22 cellular contexts compared by ENCODE assay signal in genomic region chr13:102620512-102620911, GRCh38. TPM values are rescaled to one million over a fixed set of nuclear protein-coding genes. Genes with fewer than 3 reads are reported as not detected.
DNase-seq lines count a peak whose midpoint lies in the region; ATAC-seq lines count a peak whose summit lies in the region.
"Had no signal": no experiment of that assay in that cellular context is flagged by ENCODE, and none has a peak within 500 bp of the region (broad histone marks: within the 10 kb centered on the region; RNA-seq: fewer than 3 reads in every experiment).

No MANE protein-coding gene starts in this region.

- peaks cover 92% of the 10 kb centered on the region for H3K36me3 Mint-ChIP-seq in activated T-cell treated with anti-CD3 and anti-CD28 coated beads, Interleukin-2, amount 50 U/mL, for 24 hours (ENCODE audit: low read depth)
- H3K36me3 Mint-ChIP-seq in activated T-cell treated with anti-CD3 and anti-CD28 coated beads, Interleukin-2, amount 50 U/mL, for 4 hours (ENCODE audit: insufficient read depth), result peaks cover 29% of the 10 kb centered on the region

- ATAC-seq in activated T-cell treated with anti-CD3 and anti-CD28 coated beads, Interleukin-2, amount 50 U/mL, for 4 hours, result no peak
- ATAC-seq in HG03439 (IDR thresholded peaks at IDR 0.05; ENCODE audit: unreplicated experiment), result no peak
- ATAC-seq: activated CD4-positive, alpha-beta T cell treated with anti-CD3 and anti-CD28 coated beads for 36 hours; HCT116; right lobe of liver; stimulated activated naive CD8-positive, alpha-beta T cell treated with anti-CD3 and anti-CD28 coated beads, Interleukin-15, amount 100 ng/mL, for 72 hours had no signal

- H3K27ac Mint-ChIP-seq in activated T-cell treated with anti-CD3 and anti-CD28 coated beads, Interleukin-2, amount 50 U/mL, for 24 hours, result peak overlapping the region; percentile 18
- H3K27ac Mint-ChIP-seq: activated CD4-positive, alpha-beta T cell treated with anti-CD3 and anti-CD28 coated beads for 36 hours; activated naive CD8-positive, alpha-beta T cell treated with anti-CD3 and anti-CD28 coated beads, Interleukin-2, amount 10 ng/mL, durations not matched to agents 7 days and 5 days; dendritic cell treated with granulocyte-macrophage colony-stimulating factor and Interleukin-4, amounts not matched to agents 40 ng/mL and 50 ng/mL, for 4 days; stimulated activated naive CD8-positive, alpha-beta T cell treated with anti-CD3 and anti-CD28 coated beads, Interleukin-15, amount 100 ng/mL, for 72 hours had no signal

- H3K4me1 Mint-ChIP-seq in activated T-cell treated with anti-CD3 and anti-CD28 coated beads, Interleukin-2, amount 50 U/mL, for 24 hours (ENCODE audit: low read depth), result peaks cover 4% of the 10 kb centered on the region
- H3K4me1 Mint-ChIP-seq in activated T-cell treated with anti-CD3 and anti-CD28 coated beads, Interleukin-2, amount 50 U/mL, for 4 hours (ENCODE audit: low read depth), result no peaks in the 10 kb centered on the region
- H3K4me1 Mint-ChIP-seq: activated CD4-positive, alpha-beta T cell treated with anti-CD3 and anti-CD28 coated beads for 36 hours; neural crest cell; stimulated activated naive CD8-positive, alpha-beta T cell treated with anti-CD3 and anti-CD28 coated beads, Interleukin-15, amount 100 ng/mL, for 72 hours had no signal

- no peaks in the 10 kb centered on the region for H3K9me3 Mint-ChIP-seq in activated T-cell treated with anti-CD3 and anti-CD28 coated beads, Interleukin-2, amount 50 U/mL, for 24 hours
- no peaks in the 10 kb centered on the region for H3K9me3 Mint-ChIP-seq in activated T-cell treated with anti-CD3 and anti-CD28 coated beads, Interleukin-2, amount 50 U/mL, for 4 hours
- H3K9me3 Mint-ChIP-seq: activated naive CD8-positive, alpha-beta T cell treated with anti-CD3 and anti-CD28 coated beads, Interleukin-2, amount 10 ng/mL, durations not matched to agents 7 days and 5 days; dendritic cell treated with granulocyte-macrophage colony-stimulating factor and Interleukin-4, amounts not matched to agents 40 ng/mL and 50 ng/mL, for 4 days; neural crest cell; stimulated activated naive CD8-positive, alpha-beta T cell treated with anti-CD3 and anti-CD28 coated beads, Interleukin-15, amount 100 ng/mL, for 72 hours had no signal

- H3K4me3 Mint-ChIP-seq in activated T-cell treated with anti-CD3 and anti-CD28 coated beads, Interleukin-2, amount 50 U/mL, for 24 hours, result no peak overlapping the region
- no peak overlapping the region for H3K4me3 Mint-ChIP-seq in activated T-cell treated with anti-CD3 and anti-CD28 coated beads, Interleukin-2, amount 50 U/mL, for 4 hours
- H3K4me3 Mint-ChIP-seq: activated CD4-positive, alpha-beta T cell treated with anti-CD3 and anti-CD28 coated beads for 36 hours; activated naive CD8-positive, alpha-beta T cell treated with anti-CD3 and anti-CD28 coated beads, Interleukin-2, amount 10 ng/mL, durations not matched to agents 7 days and 5 days; dendritic cell treated with granulocyte-macrophage colony-stimulating factor and Interleukin-4, amounts not matched to agents 40 ng/mL and 50 ng/mL, for 4 days; neural crest cell; stimulated activated naive CD8-positive, alpha-beta T cell treated with anti-CD3 and anti-CD28 coated beads, Interleukin-15, amount 100 ng/mL, for 72 hours had no signal

- H3K27me3 Mint-ChIP-seq in activated T-cell treated with anti-CD3 and anti-CD28 coated beads, Interleukin-2, amount 50 U/mL, for 24 hours, result no peaks in the 10 kb centered on the region
- H3K27me3 Mint-ChIP-seq in activated T-cell treated with anti-CD3 and anti-CD28 coated beads, Interleukin-2, amount 50 U/mL, for 4 hours (ENCODE audit: low read depth), result no peaks in the 10 kb centered on the region
- H3K27me3 Mint-ChIP-seq: activated CD4-positive, alpha-beta T cell treated with anti-CD3 and anti-CD28 coated beads for 36 hours; activated naive CD8-positive, alpha-beta T cell treated with anti-CD3 and anti-CD28 coated beads, Interleukin-2, amount 10 ng/mL, durations not matched to agents 7 days and 5 days; dendritic cell treated with granulocyte-macrophage colony-stimulating factor and Interleukin-4, amounts not matched to agents 40 ng/mL and 50 ng/mL, for 4 days; stimulated activated naive CD8-positive, alpha-beta T cell treated with anti-CD3 and anti-CD28 coated beads, Interleukin-15, amount 100 ng/mL, for 72 hours had no signal

- no peak for DNase-seq in activated T-cell treated with anti-CD3 and anti-CD28 coated beads, Interleukin-2, amount 50 U/mL, for 24 hours
- DNase-seq in activated T-cell treated with anti-CD3 and anti-CD28 coated beads, Interleukin-2, amount 50 U/mL, for 4 hours, result no peak
- DNase-seq in NCI-H146 (lab: John Stamatoyannopoulos, UW), result peak; percentile 37
- peak; percentile 60 for DNase-seq in NCI-H69 (lab: John Stamatoyannopoulos, UW)
- peak; percentile 23 for DNase-seq in medulla oblongata (ENCODE audit: extremely low spot score)
- no peak for DNase-seq in NAMALWA (ENCODE audit: low spot score)
- DNase-seq: activated CD4-positive, alpha-beta T cell treated with anti-CD3 and anti-CD28 coated beads for 36 hours; activated naive CD8-positive, alpha-beta T cell treated with anti-CD3 and anti-CD28 coated beads, Interleukin-2, amount 10 ng/mL, durations not matched to agents 7 days and 5 days; activated T-cell treated with anti-CD3 and anti-CD28 coated beads, Interleukin-2, amount 50 U/mL, for 48 hours; central memory CD4-positive, alpha-beta T cell; GDM1; IMR-90; NCI-H446; right lobe of liver; SK-N-SH; stimulated activated naive CD8-positive, alpha-beta T cell treated with anti-CD3 and anti-CD28 coated beads, Interleukin-15, amount 100 ng/mL, for 72 hours; T-helper 2 cell; thyroid gland had no signal

RNA-seq across cellular contexts. Expression of gene TPP2, which starts 23.7 kb away (rescaled TPM):
- 10 to 100 TPM; 57.7 to 62.0 (median 58.6) TPM for total RNA-seq in activated T-cell treated with anti-CD3 and anti-CD28 coated beads, Interleukin-2, amount 50 U/mL, for 4 hours

Comparison
In these comparisons a context has a peak if more than half of its experiments do, and no peak if none do; other contexts are left out.
1. DNase-seq: peak in NCI-H146 (single experiment), NCI-H69 (single experiment) and medulla oblongata (single experiment); none in activated T-cell treated with anti-CD3 and anti-CD28 coated beads, Interleukin-2, amount 50 U/mL, for 24 hours (single experiment), activated T-cell treated with anti-CD3 and anti-CD28 coated beads, Interleukin-2, amount 50 U/mL, for 4 hours (single experiment) and NAMALWA (single experiment).